ENCODE assay signal across 14 cellular contexts in genomic region chr18:70907673-70908072, GRCh38.
A peak's percentile ranks its signal among the peaks of the same experiment; 100 is the strongest.
DNase-seq lines count a peak whose midpoint lies in the region; ATAC-seq and TF ChIP-seq lines count a peak whose summit lies in the region.
"Had no signal": no experiment of that assay in that cellular context is flagged by ENCODE, and none has a peak within 500 bp of the region (broad histone marks: within the 10 kb centered on the region; RNA-seq: fewer than 3 reads in every experiment).

No MANE protein-coding gene starts in this region.

- no peak overlapping the region for H3K23ac ChIP-seq in IMR-90 (ENCODE audit: low read depth, low read length)

- no peak overlapping the region for H2BK120ac ChIP-seq in IMR-90 (ENCODE audit: low read depth, low read length)

- POLR2A ChIA-PET in IMR-90 (lab: Charles Lee; ENCODE audit: unreplicated experiment) = no interaction called here
- POLR2A ChIA-PET in naive thymus-derived CD4-positive, alpha-beta T cell (lab: Charles Lee) = no interaction called here

- H3K9me3 ChIP-seq in IMR-90 (ENCODE audit: control insufficient read depth, insufficient read depth, low read length) = peaks cover under 1% of the 10 kb centered on the region; the same call in 1 of the 2 replicates
- H3K9me3 ChIP-seq in naive thymus-derived CD4-positive, alpha-beta T cell (ENCODE audit: control insufficient read depth in 2 of 3, low read length in 3 of 3) = no peaks in the 10 kb centered on the region

- H3K79me1 ChIP-seq in IMR-90 (ENCODE audit: low read depth in 1 of 2, low read length in 2 of 2) = no peaks in the 10 kb centered on the region

- H3K9me3 Mint-ChIP-seq in naive thymus-derived CD4-positive, alpha-beta T cell = peaks cover 0 to 10% (median 3%) of the 10 kb centered on the region in 11 donors
- peaks cover 10% of the 10 kb centered on the region for H3K9me3 Mint-ChIP-seq in osteocyte (ENCODE audit: unreplicated experiment)

- no peak overlapping the region for H3K4ac ChIP-seq in IMR-90 (ENCODE audit: low read depth, low read length)

- no peak for TF ChIP-seq RAD21 in IMR-90 (IDR thresholded peaks at IDR 0.05; ENCODE audit: low read length)

- H4K5ac ChIP-seq in IMR-90 (ENCODE audit: low read depth, low read length) = no peak overlapping the region

- H2BK20ac ChIP-seq in IMR-90 (ENCODE audit: low read depth, low read length) = no peak overlapping the region

- intact Hi-C loops in IMR-90 (cut with micrococcal nuclease) = no loop called here
- intact Hi-C loops in naive thymus-derived CD4-positive, alpha-beta T cell (cut with micrococcal nuclease) = no loop called here

- H3K4me2 ChIP-seq in IMR-90 (ENCODE audit: low read depth, low read length) = no peak overlapping the region

- no peak overlapping the region for H2AK5ac ChIP-seq in IMR-90 (ENCODE audit: low read depth, low read length)

- H4K20me1 ChIP-seq in IMR-90 (ENCODE audit: insufficient read depth, low read length) = no peaks in the 10 kb centered on the region

- no peak for TF ChIP-seq CTCF in IMR-90 (conservative IDR thresholded peaks at IDR 0.05; ENCODE audit: low read depth, low read length)
- no peak for TF ChIP-seq CTCF in cardiac fibroblast (IDR thresholded peaks at IDR 0.05; ENCODE audit: low read depth, low read length)
- TF ChIP-seq CTCF in osteocyte (IDR thresholded peaks at IDR 0.05) = no peak

- no peak overlapping the region for H2BK5ac ChIP-seq in IMR-90 (ENCODE audit: low read depth, low read length, poor library complexity, severe bottlenecking)

- TF ChIP-seq POLR2A in IMR-90 (IDR thresholded peaks at IDR 0.05; ENCODE audit: low read depth, low read length) = no peak

- no peak overlapping the region for H2AFZ ChIP-seq in IMR-90 (replicated peaks; ENCODE audit: low read length, poor library complexity)

- no peak overlapping the region for H3K27ac Mint-ChIP-seq in naive thymus-derived CD4-positive, alpha-beta T cell
- H3K27ac Mint-ChIP-seq in osteocyte (ENCODE audit: unreplicated experiment) = no peak overlapping the region
- H3K27ac Mint-ChIP-seq: activated T-cell treated with anti-CD3 and anti-CD28 coated beads, Interleukin-2, amount 50 U/mL, for 72 hours had no signal

- H3K27ac ChIP-seq in IMR-90 (ENCODE audit: insufficient read depth, low read length) = no peak overlapping the region
- no peak overlapping the region for H3K27ac ChIP-seq in naive thymus-derived CD4-positive, alpha-beta T cell (ENCODE audit: low read depth, low read length)
- H3K27ac ChIP-seq: epithelial cell of prostate, SK-N-MC had no signal

- H3K4me3 Mint-ChIP-seq in naive thymus-derived CD4-positive, alpha-beta T cell = no peak overlapping the region
- H3K4me3 Mint-ChIP-seq in osteocyte (ENCODE audit: unreplicated experiment) = no peak overlapping the region
- H3K4me3 Mint-ChIP-seq: activated T-cell treated with anti-CD3 and anti-CD28 coated beads, Interleukin-2, amount 50 U/mL, for 72 hours had no signal

- no peaks in the 10 kb centered on the region for H3K27me3 Mint-ChIP-seq in naive thymus-derived CD4-positive, alpha-beta T cell
- H3K27me3 Mint-ChIP-seq in osteocyte (ENCODE audit: unreplicated experiment) = no peaks in the 10 kb centered on the region
- H3K27me3 Mint-ChIP-seq: brain had no signal

- H3K4me3 ChIP-seq in IMR-90 (ENCODE audit: insufficient read depth, low read depth, low read length) (no peak overlapping the region), cardiac fibroblast (replicated peaks in 1 of 2; ENCODE audit: low read depth in 2 of 2, low read length in 2 of 2) (no peak overlapping the region)
- no peak overlapping the region for H3K4me3 ChIP-seq in naive thymus-derived CD4-positive, alpha-beta T cell (ENCODE audit: low read length)
- H3K4me3 ChIP-seq: SK-N-MC had no signal

- no CpG with 5 or more reads among the region's 3 CpGs for WGBS in IMR-90 (ENCODE audit: extremely low coverage in 2 of 2, insufficient read length in 1 of 2), 2 experiments

- in situ Hi-C loops in IMR-90 (cut with MboI; ENCODE audit: low sequenced_read_pairs) = no loop called here

- dilution Hi-C loops in IMR-90 (cut with HindIII; ENCODE audit: low sequenced_read_pairs, unreplicated experiment) = no loop called here

- no TSS peak for BruUV-seq in IMR-90 (replicated peaks; lab: Mats Ljungman, UMichigan)

- H4K8ac ChIP-seq in IMR-90 (ENCODE audit: low read depth in 2 of 2, low read length in 2 of 2) = no peak overlapping the region

- no peak overlapping the region for H2BK15ac ChIP-seq in IMR-90 (ENCODE audit: low read depth, low read length)

- no peak for ATAC-seq in IMR-90 (ENCODE audit: low read depth)
- ATAC-seq in naive thymus-derived CD4-positive, alpha-beta T cell = no peak
- ATAC-seq in HG03378 (IDR thresholded peaks at IDR 0.05; ENCODE audit: unreplicated experiment) = no peak
- ATAC-seq: activated CD4-positive, CD25-positive, alpha-beta regulatory T cell treated with anti-CD3 and anti-CD28 coated beads, Interleukin-2, amount 50 U/mL, for 24 hours; activated T-cell treated with anti-CD3 and anti-CD28 coated beads, Interleukin-2, amount 50 U/mL, for 72 hours had no signal

- no peaks in the 10 kb centered on the region for H3K27me3 ChIP-seq in IMR-90 (ENCODE audit: control insufficient read depth, insufficient read depth, low read length)
- no peaks in the 10 kb centered on the region for H3K27me3 ChIP-seq in naive thymus-derived CD4-positive, alpha-beta T cell (ENCODE audit: control insufficient read depth in 2 of 2, insufficient read depth in 2 of 2, low read length in 2 of 2)

- no peak overlapping the region for H3K9ac ChIP-seq in IMR-90 (ENCODE audit: low read depth, low read length)

- peaks cover 0 to 19% (median 11%) of the 10 kb centered on the region in 7 donors for H3K4me1 Mint-ChIP-seq in naive thymus-derived CD4-positive, alpha-beta T cell
- no peaks in the 10 kb centered on the region for H3K4me1 Mint-ChIP-seq in osteocyte (ENCODE audit: unreplicated experiment)

- DNase-seq in IMR-90 = no peak
- peak; percentile 21 for DNase-seq in NCI-H2227 treated with DMSO at 0.1 percent for 48 hours (lab: John Stamatoyannopoulos, UW)
- DNase-seq in cardiac fibroblast (ENCODE audit: low read depth in 2 of 2) = peak; percentile 0 to 15
- DNase-seq in putamen (ENCODE audit: low spot score) = peak; percentile 11
- DNase-seq in naive thymus-derived CD4-positive, alpha-beta T cell = no peak
- DNase-seq in activated naive CD4-positive, alpha-beta T cell treated with anti-CD3 and anti-CD28 coated beads, Interleukin-2, amount 50 U/mL, for 16 hours = no peak
- no peak for DNase-seq in osteocyte (ENCODE audit: extremely low spot score, unreplicated experiment)
- DNase-seq: activated T-cell treated with anti-CD3 and anti-CD28 coated beads, Interleukin-2, amount 50 U/mL, for 72 hours; NCI-H2029 had no signal

- no peak overlapping the region for H4K91ac ChIP-seq in IMR-90 (ENCODE audit: insufficient read depth, low read depth, low read length)

- CTCF ChIA-PET in IMR-90 (lab: Yijun Ruan, JAX) = no interaction called here
- CTCF ChIA-PET in naive thymus-derived CD4-positive, alpha-beta T cell (lab: Charles Lee) = no interaction called here

- H3K9me1 ChIP-seq in IMR-90 (ENCODE audit: insufficient read depth, low read length) = no peaks in the 10 kb centered on the region

- H3K36me3 Mint-ChIP-seq in naive thymus-derived CD4-positive, alpha-beta T cell = peaks cover 0 to 1% (median 0%) of the 10 kb centered on the region in 5 donors
- H3K36me3 Mint-ChIP-seq in osteocyte (ENCODE audit: unreplicated experiment) = no peaks in the 10 kb centered on the region
- H3K36me3 Mint-ChIP-seq: brain had no signal

- no peak overlapping the region for H3K56ac ChIP-seq in IMR-90 (ENCODE audit: extremely low read depth, insufficient read depth, low read length)

- H3K4me1 ChIP-seq in IMR-90 (ENCODE audit: control insufficient read depth, insufficient read depth, low read length) = no peaks in the 10 kb centered on the region
- H3K4me1 ChIP-seq in naive thymus-derived CD4-positive, alpha-beta T cell (ENCODE audit: control insufficient read depth in 2 of 2, insufficient read depth in 2 of 2, low read length in 2 of 2) = no peaks in the 10 kb centered on the region

- no peak overlapping the region for H3K14ac ChIP-seq in IMR-90 (replicated peaks; ENCODE audit: low read depth, low read length)

- H3K36me3 ChIP-seq in IMR-90 (ENCODE audit: control insufficient read depth, insufficient read depth, low read length) = no peaks in the 10 kb centered on the region
- H3K36me3 ChIP-seq in naive thymus-derived CD4-positive, alpha-beta T cell (ENCODE audit: control insufficient read depth in 2 of 3, insufficient read depth in 3 of 3, low read length in 3 of 3) = no peaks in the 10 kb centered on the region

- no peak overlapping the region for H2AK9ac ChIP-seq in IMR-90 (replicated peaks; ENCODE audit: low read depth, low read length, poor library complexity)

- no peak overlapping the region for H3K18ac ChIP-seq in IMR-90 (ENCODE audit: low read depth, low read length)

TF ChIP-seq in IMR-90, 13 proteins besides CTCF, POLR2A, EP300 and RAD21:
- TF ChIP-seq BHLHE40 (IDR thresholded peaks at IDR 0.05; ENCODE audit: low read depth, low read length) (no peak), MAFK (IDR thresholded peaks at IDR 0.05; ENCODE audit: low read depth, low read length) (no peak), MAZ (IDR thresholded peaks at IDR 0.05; ENCODE audit: borderline replicate concordance, low read depth, low read length) (no peak), NFE2L2 (IDR thresholded peaks at IDR 0.05; ENCODE audit: low read depth, low read length) (peak; percentile 68), FOS (IDR thresholded peaks at IDR 0.05; ENCODE audit: low read depth, low read length) (no peak)
- TF ChIP-seq, protein P1, sequence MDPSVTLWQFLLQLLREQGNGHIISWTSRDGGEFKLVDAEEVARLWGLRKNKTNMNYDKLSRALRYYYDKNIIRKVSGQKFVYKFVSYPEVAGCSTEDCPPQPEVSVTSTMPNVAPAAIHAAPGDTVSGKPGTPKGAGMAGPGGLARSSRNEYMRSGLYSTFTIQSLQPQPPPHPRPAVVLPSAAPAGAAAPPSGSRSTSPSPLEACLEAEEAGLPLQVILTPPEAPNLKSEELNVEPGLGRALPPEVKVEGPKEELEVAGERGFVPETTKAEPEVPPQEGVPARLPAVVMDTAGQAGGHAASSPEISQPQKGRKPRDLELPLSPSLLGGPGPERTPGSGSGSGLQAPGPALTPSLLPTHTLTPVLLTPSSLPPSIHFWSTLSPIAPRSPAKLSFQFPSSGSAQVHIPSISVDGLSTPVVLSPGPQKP (IDR thresholded peaks at IDR 0.05; ENCODE audit: borderline replicate concordance, low read depth, low read length) = no peak

Comparison
In these comparisons a context has a peak if more than half of its experiments do, and no peak if none do; other contexts are left out.
1. DNase-seq: peak in NCI-H2227 treated with DMSO at 0.1 percent for 48 hours (single experiment), cardiac fibroblast (2 of 2) and putamen (single experiment); none in IMR-90 (single experiment), naive thymus-derived CD4-positive, alpha-beta T cell (0 of 9), activated naive CD4-positive, alpha-beta T cell treated with anti-CD3 and anti-CD28 coated beads, Interleukin-2, amount 50 U/mL, for 16 hours (single experiment) and osteocyte (single experiment).